ENCODE assay signal across 21 cellular contexts in genomic region chrX:153537526-153538295, GRCh38.
DNase-seq lines count a peak whose midpoint lies in the region; ATAC-seq lines count a peak whose summit lies in the region.
"Had no signal": no experiment of that assay in that cellular context is flagged by ENCODE, and none has a peak within 500 bp of the region (broad histone marks: within the 10 kb centered on the region; RNA-seq: fewer than 3 reads in every experiment).

No MANE protein-coding gene starts in this region.

- peak overlapping the region; percentile 30 for H3K27ac ChIP-seq in angular gyrus (ENCODE audit: low read depth, low read length)
- H3K27ac ChIP-seq: 22Rv1, gastroesophageal sphincter, HL-60, left lung, neutrophil, right atrium auricular region, SJSA1, tibial nerve had no signal

- DNase-seq in DMS53 (lab: John Stamatoyannopoulos, UW) (peak; percentile 34), DMS53 treated with DMSO at 0.1 percent for 48 hours (lab: John Stamatoyannopoulos, UW; ENCODE audit: unreplicated experiment) (no peak), NCI-H345 (lab: John Stamatoyannopoulos, UW) (peak; percentile 13), retina (peak; percentile 56), NCI-H748 treated with DMSO at 0.1 percent for 48 hours (lab: John Stamatoyannopoulos, UW) (no peak)
- DNase-seq: activated CD4-positive, alpha-beta T cell treated with anti-CD3 and anti-CD28 coated beads for 36 hours; Calu3; left lung; NCI-H774; stimulated activated naive B cell treated with anti-CD40 and anti-IgM and Interleukin-4, amounts not matched to agents 10 μg/mL and 1 μg/mL and 100 μg/mL, for 72 hours; T-helper 9 cell had no signal

- no peak for ATAC-seq in GM19455 (IDR thresholded peaks at IDR 0.05; ENCODE audit: unreplicated experiment)
- ATAC-seq in activated CD4-positive, CD25-positive, alpha-beta regulatory T cell treated with anti-CD3 and anti-CD28 coated beads, Interleukin-2, amount 50 U/mL, for 24 hours = no peak
- ATAC-seq: activated CD4-positive, alpha-beta T cell treated with anti-CD3 and anti-CD28 coated beads for 36 hours; gastroesophageal sphincter; left lung; stimulated activated naive B cell treated with anti-CD40 and anti-IgM and Interleukin-4, amounts not matched to agents 10 μg/mL and 1 μg/mL and 100 μg/mL, for 72 hours had no signal

Comparison
In these comparisons a context has a peak if more than half of its experiments do, and no peak if none do; other contexts are left out.
1. DNase-seq: peak in DMS53 (single experiment), NCI-H345 (single experiment) and retina (single experiment); none in DMS53 treated with DMSO at 0.1 percent for 48 hours (single experiment) and NCI-H748 treated with DMSO at 0.1 percent for 48 hours (single experiment).